In the genomic region with DNA sequence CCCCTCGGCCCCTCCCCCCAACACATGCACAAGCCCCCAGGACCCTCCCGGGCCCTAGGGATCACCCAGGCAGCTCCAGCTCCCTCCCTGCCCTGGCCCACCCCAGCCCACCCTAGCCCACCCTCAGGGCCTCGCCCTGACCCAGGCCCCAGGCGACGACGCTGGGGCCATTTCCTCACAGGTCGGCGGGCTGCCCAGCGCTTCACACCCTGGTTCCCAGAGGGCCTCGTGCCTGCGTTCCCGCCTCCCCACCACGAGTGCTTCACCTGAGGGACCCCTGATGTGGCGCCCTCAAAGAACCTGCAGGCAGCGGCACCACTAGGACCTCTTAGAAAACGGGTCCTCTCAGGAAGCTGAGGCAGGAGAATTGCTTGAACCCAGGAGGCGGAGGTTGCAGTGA, we compare ENCODE assay signal across 1 cellular context.
A peak's percentile ranks its signal among the peaks of the same experiment; 100 is the strongest.
TF ChIP-seq lines count a peak whose summit lies in the region.

No MANE protein-coding gene starts in this region.

TF ChIP-seq in K562, 482 proteins besides CTCF, POLR2A, EP300 and RAD21:
- TF ChIP-seq, protein P1, sequence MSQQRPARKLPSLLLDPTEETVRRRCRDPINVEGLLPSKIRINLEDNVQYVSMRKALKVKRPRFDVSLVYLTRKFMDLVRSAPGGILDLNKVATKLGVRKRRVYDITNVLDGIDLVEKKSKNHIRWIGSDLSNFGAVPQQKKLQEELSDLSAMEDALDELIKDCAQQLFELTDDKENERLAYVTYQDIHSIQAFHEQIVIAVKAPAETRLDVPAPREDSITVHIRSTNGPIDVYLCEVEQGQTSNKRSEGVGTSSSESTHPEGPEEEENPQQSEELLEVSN (IDR thresholded peaks at IDR 0.05; ENCODE audit: borderline replicate concordance in 1 of 2, extremely low read depth in 1 of 2, insufficient read depth in 1 of 2, insufficient read length in 1 of 2, low read depth in 1 of 2, low read length in 1 of 2, poor library complexity in 1 of 2, severe bottlenecking in 1 of 2) = peak in 1 of 2 experiments; percentile 38
- TF ChIP-seq ZBTB1 (CRISPR knock-in tag; IDR thresholded peaks at IDR 0.05; ENCODE audit: borderline replicate concordance, low read depth) = no peak
- TF ChIP-seq L3MBTL2 (IDR thresholded peaks at IDR 0.05) = 0 out of 2 replicates have a peak, but pooled peaks have one; percentile 9
- no peak for TF ChIP-seq CHD4 (IDR thresholded peaks at IDR 0.05; ENCODE audit: insufficient read depth, insufficient replicate concordance, low read depth, low read length, poor library complexity, severe bottlenecking)
